In the genomic region with DNA sequence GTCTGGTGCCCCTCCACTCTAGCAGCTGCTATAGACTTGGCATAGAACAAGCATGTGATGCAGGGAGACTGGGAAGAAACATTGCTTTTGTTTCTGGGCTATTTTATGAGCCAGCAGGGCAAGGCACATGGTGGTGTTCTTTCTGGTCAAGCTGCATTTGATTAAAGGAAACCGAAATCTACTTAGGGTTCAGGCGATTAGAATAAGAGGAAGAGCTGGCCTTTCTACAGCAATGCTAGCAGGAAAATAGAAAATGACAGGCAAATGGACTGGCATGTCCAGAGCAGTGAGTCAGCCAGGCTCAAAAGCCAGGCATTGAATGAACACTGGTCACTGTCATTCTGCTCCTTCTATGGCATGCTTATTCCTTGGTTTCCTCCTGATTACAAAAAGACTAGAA, we compare ENCODE assay signal across 17 cellular contexts. TPM values are rescaled to one million over a fixed set of nuclear protein-coding genes. Genes with fewer than 3 reads are reported as not detected.
DNase-seq lines count a peak whose midpoint lies in the region; ATAC-seq and TF ChIP-seq lines count a peak whose summit lies in the region.
"Had no signal": no experiment of that assay in that cellular context is flagged by ENCODE, and none has a peak within 500 bp of the region (broad histone marks: within the 10 kb centered on the region; RNA-seq: fewer than 3 reads in every experiment).

No MANE protein-coding gene starts in this region.

- DNase-seq in G401 (ENCODE audit: low spot score) (peak; percentile 39), RPMI7951 (ENCODE audit: low read depth) (peak; percentile 76), fibroblast of peridontal ligament (ENCODE audit: extremely low read depth) (peak; percentile 83), gastrocnemius medialis (no peak), erythroblast (lab: John Stamatoyannopoulos, UW) (no peak), Peyer's patch (no peak)
- DNase-seq: activated CD4-positive, alpha-beta T cell treated with anti-CD3 and anti-CD28 coated beads for 36 hours; activated gamma-delta T cell treated with Interleukin-2 at 50 U/mL for 16 hours; kidney glomerular epithelial cell; MM.1S; NCI-H2029; stimulated activated naive CD4-positive, alpha-beta T cell treated with Interleukin-2 at 50 U/mL for 16 hours had no signal

- in situ Hi-C loops in G401 (cut with HindIII; ENCODE audit: low sequenced_read_pairs) (no loop called here), gastrocnemius medialis (cut with MboI; ENCODE audit: low sequenced_read_pairs in 4 of 4) (no loop called here)

- H3K4me3 ChIP-seq in gastrocnemius medialis: no peak overlapping the region
- no peak overlapping the region for H3K4me3 ChIP-seq in Peyer's patch
- H3K4me3 ChIP-seq: hepatocyte, vagina had no signal

- H3K27me3 ChIP-seq in gastrocnemius medialis (no peaks in the 10 kb centered on the region), Peyer's patch (no peaks in the 10 kb centered on the region)
- H3K27me3 ChIP-seq: hepatocyte, vagina had no signal

- H3K27ac ChIP-seq in gastrocnemius medialis (peak overlapping the region in 2 of 4 donors; percentile 1 to 22), Peyer's patch (no peak overlapping the region)
- H3K27ac ChIP-seq: hepatocyte, vagina had no signal

- TF ChIP-seq POLR2A in gastrocnemius medialis (IDR thresholded peaks at IDR 0.05) (no peak), erythroblast (IDR thresholded peaks at IDR 0.05; ENCODE audit: low read length) (no peak), Peyer's patch (IDR thresholded peaks at IDR 0.05) (no peak)

- H3K9me3 ChIP-seq in gastrocnemius medialis: no peaks in the 10 kb centered on the region
- no peaks in the 10 kb centered on the region for H3K9me3 ChIP-seq in Peyer's patch
- H3K9me3 ChIP-seq: vagina had no signal

- H3K36me3 ChIP-seq in gastrocnemius medialis (no peaks in the 10 kb centered on the region), Peyer's patch (no peaks in the 10 kb centered on the region)
- H3K36me3 ChIP-seq: vagina had no signal

- H3K4me1 ChIP-seq in gastrocnemius medialis (peaks cover 5 to 6% of the 10 kb centered on the region in 2 donors), Peyer's patch (no peaks in the 10 kb centered on the region)

- TF ChIP-seq CTCF in gastrocnemius medialis (IDR thresholded peaks at IDR 0.05 in 4 of 5, conservative IDR thresholded peaks at IDR 0.05 in 1 of 5): no peak
- no peak for TF ChIP-seq CTCF in Peyer's patch (IDR thresholded peaks at IDR 0.05)

- intact Hi-C loops in gastrocnemius medialis (cut with DNase I; ENCODE audit: low total_unique reads): no loop called here

- ATAC-seq in gastrocnemius medialis (peak; percentile 58 to 72), GM18517 (IDR thresholded peaks at IDR 0.05; ENCODE audit: unreplicated experiment) (no peak), GM21825 (IDR thresholded peaks at IDR 0.05; ENCODE audit: unreplicated experiment) (no peak)
- ATAC-seq: activated CD4-positive, alpha-beta T cell treated with anti-CD3 and anti-CD28 coated beads for 36 hours; Right ventricle myocardium inferior had no signal

RNA-seq across cellular contexts. Expression of a gene that starts 28.5 kb away (rescaled TPM):
- 1.2 TPM in 2 replicates for total RNA-seq in G401 (2014; rRNA removed; shearing (Covaris generic))
- total RNA-seq in RPMI7951 (2014; rRNA removed; shearing (Covaris generic)): 10.7 and 13.6 TPM in 2 replicates
- total RNA-seq in gastrocnemius medialis: 10 to 100 TPM in 3 of 4 donors, 1 to 10 TPM in 1; 10.0 to 13.5 (median 11.6) TPM
- total RNA-seq in Peyer's patch: 10 to 100 TPM in 1 of 4 donors, 1 to 10 TPM in 3; 4.9 to 29.7 (median 8.7) TPM

Comparison
In these comparisons a context has a peak if more than half of its experiments do, and no peak if none do; other contexts are left out.
1. DNase-seq: peak in G401 (single experiment), RPMI7951 (single experiment) and fibroblast of peridontal ligament (single experiment); none in gastrocnemius medialis (0 of 2), erythroblast (0 of 2) and Peyer's patch (0 of 3).
2. ATAC-seq: peak in gastrocnemius medialis (2 of 2); none in GM18517 (single experiment) and GM21825 (single experiment).